ENCODE assay signal across 19 cellular contexts in genomic region chr10:42609872-42610271, GRCh38.
"Had no signal": no experiment of that assay in that cellular context is flagged by ENCODE, and none has a peak within 500 bp of the region (broad histone marks: within the 10 kb centered on the region; RNA-seq: fewer than 3 reads in every experiment).

No MANE protein-coding gene starts in this region.

- H3K4me1 ChIP-seq: adrenal gland, breast epithelium, gastrocnemius medialis, heart left ventricle, left lung, tibial nerve, uterus had no signal

- H3K36me3 ChIP-seq: breast epithelium, uterus had no signal

- H3K9me3 ChIP-seq: adrenal gland, breast epithelium, gastrocnemius medialis, heart left ventricle, left lung, tibial nerve, uterus had no signal

- FAIRE-seq: astrocyte, endometrium, kidney had no signal

- H3K27me3 ChIP-seq: adrenal gland, breast epithelium, gastrocnemius medialis, heart left ventricle, left lung, tibial nerve, uterus had no signal

- H3K4me3 Mint-ChIP-seq: activated T-cell treated with anti-CD3 and anti-CD28 coated beads, Interleukin-2, amount 50 U/mL, for 72 hours; neural crest cell had no signal

- ATAC-seq: activated naive CD4-positive, alpha-beta T cell treated with anti-CD3 and anti-CD28 coated beads, Interleukin-2, amount 50 U/mL, for 72 hours; activated T-cell treated with anti-CD3 and anti-CD28 coated beads, Interleukin-2, amount 50 U/mL, for 72 hours; gastrocnemius medialis; heart left ventricle; left lung; stimulated activated naive CD8-positive, alpha-beta T cell treated with anti-CD3 and anti-CD28 coated beads, Interleukin-15, Interleukin-2, amounts not matched to agents 100 U/mL and 50 U/mL, for 24 hours had no signal

- H3K4me3 ChIP-seq: adrenal gland, breast epithelium, coronary artery, gastrocnemius medialis, heart left ventricle, left lung, tibial nerve, uterus had no signal

- H3K27ac ChIP-seq: adrenal gland, breast epithelium, coronary artery, gastrocnemius medialis, heart left ventricle, left lung, tibial nerve, uterus had no signal

- H3K27ac Mint-ChIP-seq: activated naive CD4-positive, alpha-beta T cell treated with anti-CD3 and anti-CD28 coated beads, Interleukin-2, amount 50 U/mL, for 72 hours had no signal

- DNase-seq: activated CD4-positive, alpha-beta T cell treated with anti-CD3 and anti-CD28 coated beads, Interleukin-2, amount 50 U/mL, for 1 hour; activated CD8-positive, alpha-beta memory T cell treated with anti-CD3 and anti-CD28 coated beads for 24 hours; activated gamma-delta T cell treated with Interleukin-2 at 50 U/mL for 16 hours; activated T-cell treated with anti-CD3 and anti-CD28 coated beads, Interleukin-2, amount 50 U/mL, for 72 hours; adrenal gland; gastrocnemius medialis; heart left ventricle; kidney; left lung; midbrain; stimulated activated naive CD8-positive, alpha-beta T cell treated with anti-CD3 and anti-CD28 coated beads, Interleukin-15, Interleukin-2, amounts not matched to agents 100 U/mL and 50 U/mL, for 24 hours; uterus had no signal

- H3K4me1 Mint-ChIP-seq: neural crest cell had no signal
